Comparison of ENCODE assay signal across 12 cellular contexts in the genomic region with DNA sequence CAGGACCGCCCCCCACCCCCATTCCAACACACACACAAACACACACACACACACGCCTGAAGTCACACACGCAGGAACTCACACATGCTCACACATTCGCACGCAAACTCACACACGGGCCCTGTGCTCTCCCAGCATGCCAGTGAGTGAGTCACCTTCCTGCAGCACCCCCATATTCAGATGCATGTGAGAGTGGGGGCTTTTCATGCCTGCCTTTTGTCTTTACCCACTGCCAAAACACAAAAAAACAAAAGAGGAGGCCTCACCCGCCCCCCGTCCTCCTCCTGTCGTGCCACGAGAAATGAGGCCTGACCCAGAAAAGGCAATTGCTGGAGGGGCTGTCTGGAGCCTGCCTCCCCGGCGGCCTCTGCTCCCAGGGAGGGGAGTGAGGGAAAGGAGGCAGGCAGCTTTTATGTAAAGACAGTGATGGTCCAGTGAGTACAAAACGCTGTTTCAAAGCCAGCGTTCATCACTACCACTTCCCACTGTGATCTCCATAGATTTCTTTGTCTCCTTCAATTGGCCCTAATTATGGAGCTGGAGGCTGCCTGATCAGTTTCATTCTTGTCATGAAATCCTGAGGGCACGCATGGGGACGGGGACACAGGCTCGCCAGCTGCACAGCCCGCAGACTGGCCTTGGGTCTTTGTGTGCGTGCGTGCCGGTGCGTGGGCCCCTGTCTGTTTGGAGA. TPM values are rescaled to one million over a fixed set of nuclear protein-coding genes. Genes with fewer than 3 reads are reported as not detected.
DNase-seq lines count a peak whose midpoint lies in the region; ATAC-seq, FAIRE-seq and TF ChIP-seq lines count a peak whose summit lies in the region.
"Had no signal": no experiment of that assay in that cellular context is flagged by ENCODE, and none has a peak within 500 bp of the region (broad histone marks: within the 10 kb centered on the region; RNA-seq: fewer than 3 reads in every experiment).

No MANE protein-coding gene starts in this region.

- no peak overlapping the region for H3K9ac ChIP-seq in GM12878 (ENCODE audit: control insufficient read depth, insufficient read depth, low read length)

- H3K4me3 ChIP-seq in GM12878 = no peak overlapping the region
- no peak overlapping the region for H3K4me3 ChIP-seq in right cardiac atrium (ENCODE audit: low read length)
- H3K4me3 ChIP-seq in upper lobe of left lung = no peak overlapping the region
- no peak overlapping the region for H3K4me3 ChIP-seq in Caco-2 (ENCODE audit: low read depth, low read length)
- H3K4me3 ChIP-seq: prostate gland had no signal

- H3K4me1 Mint-ChIP-seq in naive thymus-derived CD8-positive, alpha-beta T cell = peaks cover 26 to 59% (median 52%) of the 10 kb centered on the region in 4 donors
- H3K4me1 Mint-ChIP-seq in Caco-2 (ENCODE audit: low read depth, unreplicated experiment) = peaks cover 12% of the 10 kb centered on the region

- H3K4me2 ChIP-seq in GM12878 (ENCODE audit: control insufficient read depth, insufficient read depth) = no peak overlapping the region

- in situ Hi-C loops in GM12878 (cut with MboI) = no loop called here

- H3K9me3 ChIP-seq in GM12878 (replicated peaks; ENCODE audit: control insufficient read depth, insufficient read depth, low read length) (no peaks in the 10 kb centered on the region), right cardiac atrium (ENCODE audit: control insufficient read depth, low read length) (no peaks in the 10 kb centered on the region), upper lobe of left lung (no peaks in the 10 kb centered on the region), Caco-2 (no peaks in the 10 kb centered on the region)
- H3K9me3 ChIP-seq: prostate gland had no signal

- TF ChIP-seq EP300 in GM12878 (IDR thresholded peaks at IDR 0.05; ENCODE audit: borderline replicate concordance in 1 of 2, control insufficient read depth in 1 of 2, low read depth in 2 of 2, low read length in 2 of 2) = no peak
- no peak for TF ChIP-seq EP300 in upper lobe of left lung (IDR thresholded peaks at IDR 0.05)

- H3K27me3 ChIP-seq in GM12878 (replicated peaks in 1 of 2; ENCODE audit: control insufficient read depth in 2 of 2, insufficient read depth in 2 of 2, low read length in 1 of 2) = no peaks in the 10 kb centered on the region
- no peaks in the 10 kb centered on the region for H3K27me3 ChIP-seq in right cardiac atrium (ENCODE audit: control insufficient read depth, insufficient read depth)
- no peaks in the 10 kb centered on the region for H3K27me3 ChIP-seq in upper lobe of left lung
- no peaks in the 10 kb centered on the region for H3K27me3 ChIP-seq in Caco-2 (replicated peaks; ENCODE audit: control insufficient read depth, insufficient read depth, low read length)

- H3K27ac Mint-ChIP-seq in naive thymus-derived CD8-positive, alpha-beta T cell = peak overlapping the region; percentile 9 to 91 (median 70)
- no peak overlapping the region for H3K27ac Mint-ChIP-seq in Caco-2 (ENCODE audit: unreplicated experiment)

- H3K79me2 ChIP-seq in GM12878 (ENCODE audit: control insufficient read depth, insufficient read depth, low read length) = peaks cover 21% of the 10 kb centered on the region

- POLR2A ChIA-PET in GM12878 (lab: Charles Lee) = no interaction called here
- POLR2A ChIA-PET in naive thymus-derived CD8-positive, alpha-beta T cell (lab: Charles Lee) = interaction anchor here (0.8 to 2.3 kb wide), 2 partner anchors 26 to 29 kb away, joined by 3 to 12 read pairs; no protein-coding TSS in a partner anchor
- POLR2A ChIA-PET in Caco-2 (lab: Charles Lee) = no interaction called here

- peak overlapping the region in 4 of 10 donors; percentile 27 to 47 (median 32) for H3K4me3 Mint-ChIP-seq in naive thymus-derived CD8-positive, alpha-beta T cell
- no peak overlapping the region for H3K4me3 Mint-ChIP-seq in Caco-2 (ENCODE audit: unreplicated experiment)

- no peak for TF ChIP-seq RAD21 in GM12878 (IDR thresholded peaks at IDR 0.05; ENCODE audit: insufficient read depth, low read depth, low read length)

- H2AFZ ChIP-seq in GM12878 (ENCODE audit: control insufficient read depth, low read depth, low read length) = no peak overlapping the region

- SMC1A ChIA-PET in GM12878 (lab: Charles Lee; ENCODE audit: uncharacterized antibody, unreplicated experiment) = interaction anchor here (0.9 to 1.7 kb wide), 2 partner anchors 15 to 26 kb away, joined by 3 to 5 read pairs; no protein-coding TSS in a partner anchor

- H3K4me1 ChIP-seq in GM12878 (ENCODE audit: control insufficient read depth, insufficient read depth, low read length) (no peaks in the 10 kb centered on the region), right cardiac atrium (ENCODE audit: control insufficient read depth, insufficient read depth, low read length) (peaks cover 8% of the 10 kb centered on the region), upper lobe of left lung (peaks cover 40 to 74% (median 53%) of the 10 kb centered on the region in 4 donors), Caco-2 (peaks cover 10% of the 10 kb centered on the region)
- H3K4me1 ChIP-seq: prostate gland had no signal

- H3K27ac ChIP-seq in GM12878 (ENCODE audit: control insufficient read depth, insufficient read depth) (no peak overlapping the region), right cardiac atrium (ENCODE audit: low read length) (no peak overlapping the region), upper lobe of left lung (peak overlapping the region in 2 of 4 donors; percentile 7 to 21)
- H3K27ac ChIP-seq: prostate gland had no signal

- peaks cover 11% of the 10 kb centered on the region; the same call in 1 of the 2 replicates for H4K20me1 ChIP-seq in GM12878 (ENCODE audit: control insufficient read depth, insufficient read depth)

- peak; percentile 50 for DNase-seq in Ammon's horn (ENCODE audit: low spot score)
- DNase-seq in NCI-H146 treated with DMSO at 0.1 percent for 48 hours (lab: John Stamatoyannopoulos, UW; ENCODE audit: unreplicated experiment) = peak; percentile 92
- DNase-seq in GM12878 (ENCODE audit: low read depth, low spot score) = no peak
- DNase-seq in naive thymus-derived CD8-positive, alpha-beta T cell = no peak
- no peak for DNase-seq in right cardiac atrium
- no peak for DNase-seq in upper lobe of left lung
- DNase-seq in Caco-2 = no peak
- DNase-seq: DMS79 treated with DMSO at 0.1 percent for 48 hours; erythroblast; stimulated activated naive CD4-positive, alpha-beta T cell treated with Interleukin-2 at 50 U/mL for 16 hours had no signal

- no TSS peak for BruUV-seq in GM12878 (replicated peaks; lab: Mats Ljungman, UMichigan)
- no TSS peak for BruUV-seq in Caco-2 (replicated peaks; lab: Mats Ljungman, UMichigan)

- H3K27me3 Mint-ChIP-seq in naive thymus-derived CD8-positive, alpha-beta T cell = no peaks in the 10 kb centered on the region
- H3K27me3 Mint-ChIP-seq in Caco-2 (ENCODE audit: insufficient read depth, unreplicated experiment) = no peaks in the 10 kb centered on the region

- H3K36me3 ChIP-seq in GM12878 (ENCODE audit: control insufficient read depth in 2 of 2, insufficient read depth in 2 of 2, low read length in 1 of 2) (peaks cover 0 to 8% of the 10 kb centered on the region in 2 experiments; a peak in 3 of 4 replicates), upper lobe of left lung (no peaks in the 10 kb centered on the region), Caco-2 (ENCODE audit: control insufficient read depth, insufficient read depth, low read length) (no peaks in the 10 kb centered on the region)
- H3K36me3 ChIP-seq: prostate gland had no signal

- intact Hi-C loops in GM12878 (cut with micrococcal nuclease; ENCODE audit: unreplicated experiment) (no loop called here), right cardiac atrium (cut with DNase I) (no loop called here), Caco-2 (cut with micrococcal nuclease; ENCODE audit: unreplicated experiment) (no loop called here)

- RAD21 ChIA-PET in GM12878 (lab: Charles Lee; ENCODE audit: unreplicated experiment) = no interaction called here

- no peak for TF ChIP-seq POLR2A in GM12878 (IDR thresholded peaks at IDR 0.05; ENCODE audit: low read depth, low read length)
- no peak for TF ChIP-seq POLR2A in upper lobe of left lung (IDR thresholded peaks at IDR 0.05)

- no peak for ATAC-seq in GM12878
- peak; percentile 73 to 87 for ATAC-seq in naive thymus-derived CD8-positive, alpha-beta T cell
- ATAC-seq in right cardiac atrium = no peak
- ATAC-seq in GM19328 (IDR thresholded peaks at IDR 0.05; ENCODE audit: unreplicated experiment) = no peak
- ATAC-seq in upper lobe of left lung (ENCODE audit: low FRiP score in 2 of 2) = no peak

- TF ChIP-seq CTCF in GM12878 (IDR thresholded peaks at IDR 0.05 in 2 of 3, conservative IDR thresholded peaks at IDR 0.05 in 1 of 3; ENCODE audit: control insufficient read depth in 2 of 3, extremely low read depth in 1 of 3, insufficient read depth in 1 of 3, low read depth in 3 of 3, low read length in 3 of 3) = no peak
- no peak for TF ChIP-seq CTCF in upper lobe of left lung (IDR thresholded peaks at IDR 0.05)
- TF ChIP-seq CTCF in Caco-2 (IDR thresholded peaks at IDR 0.05; ENCODE audit: insufficient read depth in 1 of 2, low read depth in 1 of 2, low read length in 1 of 2, severe bottlenecking in 1 of 2, unreplicated experiment in 1 of 2) = no peak

- 89% methylated on average over 22 of the region's 22 CpGs for WGBS in GM12878 (ENCODE audit: insufficient coverage, insufficient replicate concordance, low lambda C conversion rate, missing lambda C conversion rate)
- WGBS in right cardiac atrium = 73% methylated on average over 22 of the region's 22 CpGs
- 78 to 80% methylated on average over 22 of the region's 22 CpGs for WGBS in upper lobe of left lung, 2 donors

- peaks cover 0 to 6% (median 0%) of the 10 kb centered on the region in 3 donors for H3K36me3 Mint-ChIP-seq in naive thymus-derived CD8-positive, alpha-beta T cell
- no peaks in the 10 kb centered on the region for H3K36me3 Mint-ChIP-seq in Caco-2 (ENCODE audit: insufficient read depth, unreplicated experiment)

- no peak for FAIRE-seq in GM12878 (lab: Jason Lieb, UNC)

- CTCF ChIA-PET in GM12878 (lab: Yijun Ruan, JAX) (no interaction called here), Caco-2 (lab: Charles Lee) (no interaction called here)

- no peaks in the 10 kb centered on the region for H3K9me3 Mint-ChIP-seq in naive thymus-derived CD8-positive, alpha-beta T cell
- no peaks in the 10 kb centered on the region for H3K9me3 Mint-ChIP-seq in Caco-2 (ENCODE audit: unreplicated experiment)

RNA-seq across cellular contexts. Expression of a gene that starts 29.5 kb away (rescaled TPM):
- 259 and 283 TPM in 2 replicates for total RNA-seq in GM12878 (2013; cell fraction: nucleolus; rRNA removed)
- total RNA-seq in GM12878 (2014; rRNA removed) (19.1 and 19.2 TPM in 2 replicates), GM12878 (2014; rRNA removed; fragmentation: Illumina TruSeq; extraction: Trizol) (11.9 and 12.3 TPM in 2 replicates), GM12878 (2021) (49.8 and 58.7 TPM in 2 replicates), right cardiac atrium (10 to 100 TPM; 70.8 to 99.8 (median 92.5) TPM), upper lobe of left lung (100 to 1,000 TPM in 2 of 6 donors, 10 to 100 TPM in 4; 80.2 to 332 (median 90.8) TPM), Caco-2 (2022) (140 and 142 TPM in 2 replicates)
- 11.7 TPM for polyA plus RNA-seq in GM12878 (2011; ENCODE audit: low read depth)
- polyA plus RNA-seq in GM12878 (2011; rRNA removed) (16.1 and 19.8 TPM in 2 replicates), GM12878 (2014; fragmentation: Illumina TruSeq; extraction: Trizol) (27.1 and 31.1 TPM in 2 replicates), GM12878 (2014; fragmentation: Nextera tagmentation; extraction: Ambion mirVana) (1 to 10 TPM; 4.6 to 5.1 TPM), GM12878 (2014; rRNA removed) (26.8 and 28.1 TPM in 2 replicates), GM12878 (2016; fragmentation: Nextera tagmentation; extraction: Ambion mirVana) (10 to 100 TPM; 14.6 to 17.3 TPM), right cardiac atrium (40.3 TPM)
- polyA plus RNA-seq in GM12878 (2011; cell fraction: cytosol; rRNA removed) = 15.1 and 20.5 TPM in 2 replicates
- polyA plus RNA-seq in GM12878 (2011; cell fraction: nucleus; rRNA removed) = 112 and 143 TPM in 2 replicates
- 23.5 and 23.9 TPM in 2 replicates for polyA plus RNA-seq in GM12878 (2012)
- 22.6 and 35.7 TPM in 2 replicates for polyA minus RNA-seq in GM12878 (2011; rRNA and poly(A)+ RNA removed)
- polyA minus RNA-seq in GM12878 (2011; cell fraction: cytosol; rRNA and poly(A)+ RNA removed) = 19.0 and 21.0 TPM in 2 replicates
- 33.7 and 54.0 TPM in 2 replicates for polyA minus RNA-seq in GM12878 (2011; cell fraction: nucleus; rRNA and poly(A)+ RNA removed)
- 10 to 100 TPM; 53.8 to 56.2 TPM for total RNA-seq in naive thymus-derived CD8-positive, alpha-beta T cell
- 1 to 10 TPM; 1.5 to 2.9 (median 2.0) TPM for polyA plus RNA-seq in naive thymus-derived CD8-positive, alpha-beta T cell

Comparison
In these comparisons a context has a peak if more than half of its experiments do, and no peak if none do; other contexts are left out.
1. DNase-seq: peak in Ammon's horn (single experiment) and NCI-H146 treated with DMSO at 0.1 percent for 48 hours (single experiment); none in GM12878 (single experiment), naive thymus-derived CD8-positive, alpha-beta T cell (0 of 10), right cardiac atrium (0 of 3), upper lobe of left lung (0 of 2) and Caco-2 (0 of 2).
2. ATAC-seq: peak in naive thymus-derived CD8-positive, alpha-beta T cell (2 of 2); none in GM12878 (single experiment), right cardiac atrium (0 of 2), GM19328 (single experiment) and upper lobe of left lung (0 of 2).